16 cellular contexts compared by ENCODE assay signal in the genomic region with DNA sequence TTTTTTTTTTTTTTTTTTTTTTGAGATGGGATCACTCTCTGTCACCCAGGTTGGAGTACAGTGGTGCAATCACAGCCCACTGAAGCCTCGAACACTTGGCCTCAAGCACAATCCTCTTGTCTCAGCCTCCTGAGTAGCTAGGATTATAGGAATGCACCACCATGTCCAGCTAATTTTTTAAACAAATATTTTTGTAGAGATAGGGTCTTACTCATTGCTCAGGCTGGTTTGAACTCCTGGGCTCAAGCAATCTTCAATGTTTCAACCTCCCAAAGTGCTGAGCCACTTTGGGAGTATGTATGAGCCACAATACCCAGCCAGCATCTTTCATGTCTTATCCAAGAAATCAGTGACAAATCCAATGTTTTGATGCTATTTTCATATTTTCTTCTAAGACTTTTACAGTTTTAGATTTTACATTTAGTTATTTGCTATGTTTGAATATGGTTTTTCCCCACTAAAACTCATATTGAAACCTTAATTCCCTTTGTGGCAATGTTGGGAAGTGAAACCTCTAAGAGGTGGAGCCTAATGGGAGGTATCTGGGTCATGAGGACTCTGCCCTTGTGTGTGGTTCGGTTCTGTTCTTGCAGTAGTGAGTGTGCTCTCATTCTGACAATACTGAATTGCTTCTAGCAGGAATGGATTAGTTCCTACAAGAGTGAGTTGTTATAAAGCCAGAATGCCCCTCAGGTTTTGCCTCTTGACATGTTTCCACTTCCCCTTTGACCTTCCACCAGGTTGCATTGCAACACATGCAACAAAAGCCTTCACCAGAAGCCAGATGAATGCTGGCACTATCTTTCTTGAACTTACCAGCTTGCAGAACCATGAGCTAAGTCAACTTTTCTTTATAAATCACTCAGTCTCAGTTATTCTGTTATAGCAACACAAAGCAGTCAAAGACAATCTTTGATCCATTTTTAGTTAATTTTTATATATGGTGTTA.
"Had no signal": no experiment of that assay in that cellular context is flagged by ENCODE, and none has a peak within 500 bp of the region (broad histone marks: within the 10 kb centered on the region; RNA-seq: fewer than 3 reads in every experiment).

No MANE protein-coding gene starts in this region.

- H3K36me3 Mint-ChIP-seq: brain, neural progenitor cell had no signal

- H3K9me3 Mint-ChIP-seq: immature natural killer cell had no signal

- H3K27ac Mint-ChIP-seq: activated CD8-positive, alpha-beta T cell treated with anti-CD3 and anti-CD28 coated beads, Interleukin-2, amount 10 ng/mL, durations not matched to agents 7 days and 5 days; activated naive CD8-positive, alpha-beta T cell treated with anti-CD3 and anti-CD28 coated beads, Interleukin-2, amount 10 ng/mL, durations not matched to agents 7 days and 5 days; brain; effector memory CD8-positive, alpha-beta T cell; neural progenitor cell; WTC11 had no signal

- ATAC-seq: activated CD8-positive, alpha-beta T cell treated with anti-CD3 and anti-CD28 coated beads, Interleukin-2, amount 10 ng/mL, durations not matched to agents 7 days and 5 days; effector memory CD8-positive, alpha-beta T cell; gastrocnemius medialis; heart left ventricle; psoas muscle; WTC11 had no signal

- DNase-seq: activated CD4-positive, alpha-beta T cell treated with anti-CD3 and anti-CD28 coated beads for 48 hours; activated CD8-positive, alpha-beta T cell treated with anti-CD3 and anti-CD28 coated beads, Interleukin-2, amount 10 ng/mL, durations not matched to agents 7 days and 5 days; activated naive CD4-positive, alpha-beta T cell; activated naive CD8-positive, alpha-beta T cell treated with anti-CD3 and anti-CD28 coated beads, Interleukin-2, amount 10 ng/mL, durations not matched to agents 7 days and 5 days; cerebellar nuclear complex; dermis blood vessel endothelial cell; effector memory CD8-positive, alpha-beta T cell; gastrocnemius medialis; heart left ventricle; immature natural killer cell; psoas muscle; sigmoid colon; spleen had no signal

- H3K27me3 Mint-ChIP-seq: activated naive CD8-positive, alpha-beta T cell treated with anti-CD3 and anti-CD28 coated beads, Interleukin-2, amount 10 ng/mL, durations not matched to agents 7 days and 5 days; effector memory CD8-positive, alpha-beta T cell had no signal

- H3K4me3 Mint-ChIP-seq: activated CD8-positive, alpha-beta T cell treated with anti-CD3 and anti-CD28 coated beads, Interleukin-2, amount 10 ng/mL, durations not matched to agents 7 days and 5 days; activated naive CD8-positive, alpha-beta T cell treated with anti-CD3 and anti-CD28 coated beads, Interleukin-2, amount 10 ng/mL, durations not matched to agents 7 days and 5 days; brain; effector memory CD8-positive, alpha-beta T cell; immature natural killer cell; neural progenitor cell; WTC11 had no signal
